16 cellular contexts compared by ENCODE assay signal in genomic region chr9:96495341-96495740, GRCh38. TPM values are rescaled to one million over a fixed set of nuclear protein-coding genes. Genes with fewer than 3 reads are reported as not detected.
DNase-seq lines count a peak whose midpoint lies in the region; ATAC-seq and TF ChIP-seq lines count a peak whose summit lies in the region.
"Had no signal": no experiment of that assay in that cellular context is flagged by ENCODE, and none has a peak within 500 bp of the region (broad histone marks: within the 10 kb centered on the region; RNA-seq: fewer than 3 reads in every experiment).

No MANE protein-coding gene starts in this region.

- no peaks in the 10 kb centered on the region for H3K9me3 ChIP-seq in ascending aorta
- H3K9me3 ChIP-seq: thoracic aorta had no signal

- POLR2A ChIA-PET in AG04449 (lab: Yijun Ruan, JAX): no interaction called here

- H3K27ac ChIP-seq in ascending aorta: peak overlapping the region; percentile 20 to 60
- H3K27ac ChIP-seq: thoracic aorta had no signal

- no peaks in the 10 kb centered on the region for H3K27me3 ChIP-seq in ascending aorta

- peak overlapping the region; percentile 21 for H3K4me3 Mint-ChIP-seq in glutamatergic neuron (ENCODE audit: unreplicated experiment)
- H3K4me3 Mint-ChIP-seq: activated naive CD4-positive, alpha-beta T cell treated with anti-CD3 and anti-CD28 coated beads for 36 hours; central memory CD8-positive, alpha-beta T cell had no signal

- peaks cover 0 to 11% of the 10 kb centered on the region in 2 donors for H3K4me1 ChIP-seq in ascending aorta

- H3K9me3 Mint-ChIP-seq in glutamatergic neuron (ENCODE audit: unreplicated experiment): peaks cover 5% of the 10 kb centered on the region
- H3K9me3 Mint-ChIP-seq: activated naive CD4-positive, alpha-beta T cell treated with anti-CD3 and anti-CD28 coated beads for 36 hours; central memory CD8-positive, alpha-beta T cell had no signal

- TF ChIP-seq CTCF in AG04449 (IDR thresholded peaks at IDR 0.05; ENCODE audit: insufficient read depth, low read length, missing control alignments) (no peak), ascending aorta (IDR thresholded peaks at IDR 0.05) (no peak), glutamatergic neuron (IDR thresholded peaks at IDR 0.05; ENCODE audit: partially characterized antibody, unreplicated experiment) (no peak), GM20000 (IDR thresholded peaks at IDR 0.05; ENCODE audit: extremely low read depth, missing control alignments) (no peak)

- H3K4me3 ChIP-seq in AG04449 (ENCODE audit: low read depth, low read length): no peak overlapping the region
- no peak overlapping the region for H3K4me3 ChIP-seq in ascending aorta
- H3K4me3 ChIP-seq: thoracic aorta had no signal

- CTCF ChIA-PET in AG04449 (lab: Yijun Ruan, JAX): interaction anchor here (1.7 kb wide), 1 partner anchor 156 kb away, joined by 4 read pairs; no protein-coding TSS in a partner anchor

- H3K4me1 Mint-ChIP-seq in glutamatergic neuron (ENCODE audit: low read depth, unreplicated experiment): peaks cover 4% of the 10 kb centered on the region

- DNase-seq in AG04449 (ENCODE audit: low read depth, low spot score): peak; percentile 59
- peak; percentile 83 for DNase-seq in GM04503 (ENCODE audit: low read depth)
- no peak for DNase-seq in ascending aorta (ENCODE audit: low spot score in 2 of 2)
- DNase-seq in glutamatergic neuron: no peak
- no peak for DNase-seq in GM20000 (ENCODE audit: low spot score)
- DNase-seq in NCI-H446 (lab: John Stamatoyannopoulos, UW): no peak
- no peak for DNase-seq in activated gamma-delta T cell treated with Interleukin-2 at 50 U/mL for 16 hours
- DNase-seq: activated CD4-positive, CD25-positive, alpha-beta regulatory T cell; activated naive CD4-positive, alpha-beta T cell treated with anti-CD3 and anti-CD28 coated beads for 36 hours; GOT3; left cardiac atrium; NCI-H2029; NCI-H774 had no signal

- H3K27ac Mint-ChIP-seq in glutamatergic neuron (ENCODE audit: unreplicated experiment): no peak overlapping the region
- H3K27ac Mint-ChIP-seq: activated naive CD4-positive, alpha-beta T cell treated with anti-CD3 and anti-CD28 coated beads for 36 hours had no signal

- peaks cover 2% of the 10 kb centered on the region for H3K27me3 Mint-ChIP-seq in glutamatergic neuron (ENCODE audit: unreplicated experiment)
- H3K27me3 Mint-ChIP-seq: central memory CD8-positive, alpha-beta T cell had no signal

- no peaks in the 10 kb centered on the region for H3K36me3 Mint-ChIP-seq in glutamatergic neuron (ENCODE audit: unreplicated experiment)

- intact Hi-C loops in ascending aorta (cut with DNase I): no loop called here

- no peak for ATAC-seq in HG03280 (IDR thresholded peaks at IDR 0.05; ENCODE audit: unreplicated experiment)

- peaks cover 23 to 33% of the 10 kb centered on the region in 2 donors for H3K36me3 ChIP-seq in ascending aorta

RNA-seq across cellular contexts. Expression of gene HABP4, which starts 45.4 kb away (rescaled TPM):
- total RNA-seq in ascending aorta (26.9 TPM), glutamatergic neuron (ENCODE audit: unreplicated experiment) (21.4 TPM)

Comparison
In these comparisons a context has a peak if more than half of its experiments do, and no peak if none do; other contexts are left out.
1. DNase-seq: peak in AG04449 (single experiment) and GM04503 (single experiment); none in ascending aorta (0 of 2), glutamatergic neuron (single experiment), GM20000 (single experiment), NCI-H446 (0 of 2) and activated gamma-delta T cell treated with Interleukin-2 at 50 U/mL for 16 hours (single experiment).